ENCODE assay signal across 33 cellular contexts in genomic region chr3:89503891-89504391, GRCh38.
"Had no signal": no experiment of that assay in that cellular context is flagged by ENCODE, and none has a peak within 500 bp of the region (broad histone marks: within the 10 kb centered on the region; RNA-seq: fewer than 3 reads in every experiment).

No MANE protein-coding gene starts in this region.

- H3K4me1 Mint-ChIP-seq: activated B cell treated with CpG ODN at 0.5 μM for 24 hours; activated naive CD4-positive, alpha-beta T cell treated with anti-CD3 and anti-CD28 coated beads, Interleukin-2, amount 50 U/mL, for 24 hours; activated naive CD8-positive, alpha-beta T cell treated with anti-CD3 and anti-CD28 coated beads for 36 hours; activated naive CD8-positive, alpha-beta T cell treated with anti-CD3 and anti-CD28 coated beads, Interleukin-2, amount 50 U/mL, for 24 hours; activated T-helper 17 cell treated with anti-CD3 and anti-CD28 coated beads, Interleukin-2, amount 50 U/mL, for 72 hours had no signal

- H3K9me3 ChIP-seq: adrenal gland, body of pancreas, esophagus muscularis mucosa, gastrocnemius medialis had no signal

- H3K27me3 Mint-ChIP-seq: activated B cell treated with CpG ODN at 0.5 μM for 24 hours; activated CD8-positive, alpha-beta T cell treated with anti-CD3 and anti-CD28 coated beads for 36 hours; activated naive CD4-positive, alpha-beta T cell treated with anti-CD3 and anti-CD28 coated beads, Interleukin-2, amount 50 U/mL, for 24 hours; activated naive CD8-positive, alpha-beta T cell treated with anti-CD3 and anti-CD28 coated beads for 36 hours; activated naive CD8-positive, alpha-beta T cell treated with anti-CD3 and anti-CD28 coated beads, Interleukin-2, amount 50 U/mL, for 24 hours; activated T-helper 17 cell treated with anti-CD3 and anti-CD28 coated beads, Interleukin-2, amount 50 U/mL, for 72 hours; effector memory CD8-positive, alpha-beta T cell had no signal

- H3K4me1 ChIP-seq: adrenal gland, body of pancreas, foreskin keratinocyte, gastrocnemius medialis had no signal

- H3K4me3 Mint-ChIP-seq: activated B cell treated with CpG ODN at 0.5 μM for 24 hours; activated CD8-positive, alpha-beta T cell treated with anti-CD3 and anti-CD28 coated beads for 36 hours; activated naive CD4-positive, alpha-beta T cell treated with anti-CD3 and anti-CD28 coated beads, Interleukin-2, amount 50 U/mL, for 24 hours; activated naive CD8-positive, alpha-beta T cell treated with anti-CD3 and anti-CD28 coated beads for 36 hours; activated naive CD8-positive, alpha-beta T cell treated with anti-CD3 and anti-CD28 coated beads, Interleukin-2, amount 50 U/mL, for 24 hours; activated T-cell treated with anti-CD3 and anti-CD28 coated beads, Interleukin-2, amount 50 U/mL, for 4 hours; activated T-helper 17 cell treated with anti-CD3 and anti-CD28 coated beads, Interleukin-2, amount 50 U/mL, for 72 hours; effector memory CD8-positive, alpha-beta T cell; T-helper 1 cell treated with Interleukin-12 subunit alpha and Interleukin-12 subunit beta and Interleukin-4 antibody, amounts not matched to agents 30 μg/mL and 1 μg/mL, for 36 hours; T-helper 2 cell treated with Interferon-gamma antibody and Interleukin-4, amounts not matched to agents 5 μg/mL and 100 μg/mL, for 36 hours had no signal

- H3K36me3 Mint-ChIP-seq: activated naive CD4-positive, alpha-beta T cell treated with anti-CD3 and anti-CD28 coated beads, Interleukin-2, amount 50 U/mL, for 24 hours; activated naive CD8-positive, alpha-beta T cell treated with anti-CD3 and anti-CD28 coated beads for 36 hours had no signal

- H3K9me3 Mint-ChIP-seq: activated B cell treated with CpG ODN at 0.5 μM for 24 hours; activated T-helper 17 cell treated with anti-CD3 and anti-CD28 coated beads, Interleukin-2, amount 50 U/mL, for 72 hours had no signal

- ATAC-seq: activated CD4-positive, CD25-positive, alpha-beta regulatory T cell treated with anti-CD3 and anti-CD28 coated beads, Interleukin-2, amount 50 U/mL, for 24 hours; activated CD8-positive, alpha-beta T cell treated with anti-CD3 and anti-CD28 coated beads for 36 hours; activated naive CD8-positive, alpha-beta T cell treated with anti-CD3 and anti-CD28 coated beads, Interleukin-2, amount 50 U/mL, for 24 hours; activated T-cell treated with anti-CD3 and anti-CD28 coated beads, Interleukin-2, amount 50 U/mL, for 4 hours; activated T-helper 17 cell treated with anti-CD3 and anti-CD28 coated beads, Interleukin-2, amount 50 U/mL, for 72 hours; body of pancreas; effector memory CD8-positive, alpha-beta T cell; foreskin keratinocyte; gastrocnemius medialis; heart left ventricle had no signal

- H3K36me3 ChIP-seq: adrenal gland, esophagus muscularis mucosa, gastrocnemius medialis, heart left ventricle, WERI-Rb-1 had no signal

- H3K27me3 ChIP-seq: adrenal gland, body of pancreas, esophagus muscularis mucosa, foreskin keratinocyte, gastrocnemius medialis, heart left ventricle had no signal

- H3K4me3 ChIP-seq: adrenal gland, body of pancreas, esophagus muscularis mucosa, gastrocnemius medialis, heart left ventricle had no signal

- H3K27ac ChIP-seq: adrenal gland, body of pancreas, esophagus muscularis mucosa, foreskin keratinocyte, gastrocnemius medialis, heart left ventricle, WERI-Rb-1 had no signal

- H3K27ac Mint-ChIP-seq: activated B cell treated with CpG ODN at 0.5 μM for 24 hours; activated CD8-positive, alpha-beta T cell treated with anti-CD3 and anti-CD28 coated beads for 36 hours; activated naive CD4-positive, alpha-beta T cell treated with anti-CD3 and anti-CD28 coated beads, Interleukin-2, amount 50 U/mL, for 24 hours; activated naive CD8-positive, alpha-beta T cell treated with anti-CD3 and anti-CD28 coated beads for 36 hours; activated naive CD8-positive, alpha-beta T cell treated with anti-CD3 and anti-CD28 coated beads, Interleukin-2, amount 50 U/mL, for 24 hours; activated T-helper 17 cell treated with anti-CD3 and anti-CD28 coated beads, Interleukin-2, amount 50 U/mL, for 72 hours; effector memory CD8-positive, alpha-beta T cell; T-helper 1 cell treated with Interleukin-12 subunit alpha and Interleukin-12 subunit beta and Interleukin-4 antibody, amounts not matched to agents 30 μg/mL and 1 μg/mL, for 36 hours; T-helper 2 cell treated with Interferon-gamma antibody and Interleukin-4, amounts not matched to agents 5 μg/mL and 100 μg/mL, for 36 hours had no signal

- DNase-seq: activated B cell treated with CpG ODN at 0.5 μM for 24 hours; activated CD4-positive, alpha-beta T cell treated with anti-CD3 and anti-CD28 coated beads for 48 hours; activated CD4-positive, alpha-beta T cell treated with anti-CD3 and anti-CD28 coated beads, Interleukin-2, amount 50 U/mL, for 1 hour; activated CD4-positive, alpha-beta T cell treated with anti-CD3 and anti-CD28 coated beads, Interleukin-2, amount 50 U/mL, for 48 hours; activated CD8-positive, alpha-beta memory T cell treated with anti-CD3 and anti-CD28 coated beads for 24 hours; activated CD8-positive, alpha-beta T cell treated with anti-CD3 and anti-CD28 coated beads for 36 hours; activated effector memory CD4-positive, alpha-beta T cell treated with Interleukin-2 at 50 U/mL for 16 hours; activated gamma-delta T cell treated with Interleukin-2 at 50 U/mL for 16 hours; activated naive CD4-positive, alpha-beta T cell treated with Interleukin-2 at 50 U/mL for 16 hours; activated naive CD8-positive, alpha-beta T cell treated with anti-CD3 and anti-CD28 coated beads for 36 hours; activated naive CD8-positive, alpha-beta T cell treated with anti-CD3 and anti-CD28 coated beads, Interleukin-2, amount 50 U/mL, for 24 hours; activated T-cell treated with anti-CD3 and anti-CD28 coated beads, Interleukin-2, amount 50 U/mL, for 4 hours; adrenal gland; amygdala; aorta; body of pancreas; caudate nucleus; cortex of kidney; dermis blood vessel endothelial cell; effector CD4-positive, alpha-beta T cell; effector memory CD8-positive, alpha-beta T cell; erythroblast; foreskin keratinocyte; gastrocnemius medialis; heart left ventricle; T1000; WERI-Rb-1 had no signal
